Comparison of ENCODE assay signal across 9 cellular contexts in genomic region chr15:56496635-56497034, GRCh38. TPM values are rescaled to one million over a fixed set of nuclear protein-coding genes. Genes with fewer than 3 reads are reported as not detected.
A peak's percentile ranks its signal among the peaks of the same experiment; 100 is the strongest.
DNase-seq lines count a peak whose midpoint lies in the region; ATAC-seq, FAIRE-seq and TF ChIP-seq lines count a peak whose summit lies in the region.
"Had no signal": no experiment of that assay in that cellular context is flagged by ENCODE, and none has a peak within 500 bp of the region (broad histone marks: within the 10 kb centered on the region; RNA-seq: fewer than 3 reads in every experiment).

No MANE protein-coding gene starts in this region.

- H3K9ac ChIP-seq in kidney (ENCODE audit: low read length in 2 of 2): no peak overlapping the region

- peaks cover 16% of the 10 kb centered on the region for H3K27me3 ChIP-seq in CD4-positive, CD25-positive, alpha-beta regulatory T cell (ENCODE audit: control insufficient read depth, insufficient read depth, low read length)
- H3K27me3 ChIP-seq in breast epithelium (no peaks in the 10 kb centered on the region), suprapubic skin (no peaks in the 10 kb centered on the region)
- H3K27me3 ChIP-seq: SJSA1 had no signal

- no peak overlapping the region for H3K27ac ChIP-seq in CD4-positive, CD25-positive, alpha-beta regulatory T cell (ENCODE audit: insufficient read depth, low read length, poor library complexity, severe bottlenecking)
- H3K27ac ChIP-seq in KOPT-K1 (ENCODE audit: low read depth, low read length, poor library complexity, severe bottlenecking): peak overlapping the region; percentile 59
- no peak overlapping the region for H3K27ac ChIP-seq in breast epithelium
- H3K27ac ChIP-seq in kidney (ENCODE audit: low read depth in 2 of 2, low read length in 2 of 2): no peak overlapping the region
- H3K27ac ChIP-seq in suprapubic skin: no peak overlapping the region
- H3K27ac ChIP-seq: SJSA1 had no signal

- no peaks in the 10 kb centered on the region for H3K9me3 ChIP-seq in CD4-positive, CD25-positive, alpha-beta regulatory T cell (ENCODE audit: control insufficient read depth in 2 of 2, low read length in 2 of 2)
- H3K9me3 ChIP-seq in KOPT-K1 (ENCODE audit: insufficient read depth, low read length, poor library complexity, severe bottlenecking) (peaks cover 35% of the 10 kb centered on the region), breast epithelium (no peaks in the 10 kb centered on the region), kidney (ENCODE audit: control insufficient read depth in 1 of 2, low read length in 2 of 2) (no peaks in the 10 kb centered on the region), suprapubic skin (no peaks in the 10 kb centered on the region)
- H3K9me3 ChIP-seq: SJSA1 had no signal

- 23% methylated on average over 7 of the region's 7 CpGs for WGBS in suprapubic skin

- no peaks in the 10 kb centered on the region for H3K36me3 Mint-ChIP-seq in CD4-positive, CD25-positive, alpha-beta regulatory T cell

- intact Hi-C loops in breast epithelium (cut with DNase I; ENCODE audit: low total_unique reads): no loop called here
- intact Hi-C loops in kidney (cut with DNase I): no loop called here

- no peak overlapping the region for H3K27ac Mint-ChIP-seq in CD4-positive, CD25-positive, alpha-beta regulatory T cell

- TF ChIP-seq POLR2A in breast epithelium (IDR thresholded peaks at IDR 0.05): no peak
- TF ChIP-seq POLR2A in suprapubic skin (IDR thresholded peaks at IDR 0.05): no peak

- H3K4me3 ChIP-seq in CD4-positive, CD25-positive, alpha-beta regulatory T cell (ENCODE audit: low read depth, low read length): no peak overlapping the region
- peak overlapping the region in 1 of 3 donors; percentile 42 for H3K4me3 ChIP-seq in breast epithelium
- H3K4me3 ChIP-seq in kidney (ENCODE audit: low read length in 2 of 2): peak overlapping the region; percentile 27 to 36
- H3K4me3 ChIP-seq in suprapubic skin: no peak overlapping the region
- H3K4me3 ChIP-seq: SJSA1 had no signal

- H3K36me3 ChIP-seq in CD4-positive, CD25-positive, alpha-beta regulatory T cell (ENCODE audit: control insufficient read depth, insufficient read depth, low read length): no peaks in the 10 kb centered on the region
- H3K36me3 ChIP-seq in KOPT-K1 (ENCODE audit: insufficient read depth, low read length) (no peaks in the 10 kb centered on the region), breast epithelium (no peaks in the 10 kb centered on the region), kidney (ENCODE audit: control insufficient read depth in 1 of 2, insufficient read depth in 2 of 2, low read length in 2 of 2) (no peaks in the 10 kb centered on the region), suprapubic skin (no peaks in the 10 kb centered on the region)
- H3K36me3 ChIP-seq: SJSA1 had no signal

- TF ChIP-seq EP300 in suprapubic skin (IDR thresholded peaks at IDR 0.05): no peak

- H3K4me3 Mint-ChIP-seq in CD4-positive, CD25-positive, alpha-beta regulatory T cell: no peak overlapping the region

- peak in 2 of 3 donors; percentile 29 to 68 for DNase-seq in CD4-positive, CD25-positive, alpha-beta regulatory T cell
- DNase-seq in NOMO-1 treated with dmso at 0.1 percent for 144 hours (lab: John Stamatoyannopoulos, UW; ENCODE audit: unreplicated experiment) (peak; percentile 13), breast epithelium (ENCODE audit: low spot score in 2 of 2) (no peak), kidney (no peak), suprapubic skin (ENCODE audit: low spot score in 2 of 2) (no peak), ecto neural progenitor cell (ENCODE audit: low spot score) (no peak)

- peaks cover 0 to 3% (median 0%) of the 10 kb centered on the region in 7 donors for H3K9me3 Mint-ChIP-seq in CD4-positive, CD25-positive, alpha-beta regulatory T cell

- peaks cover 0 to 5% (median 2%) of the 10 kb centered on the region in 4 donors for H3K4me1 Mint-ChIP-seq in CD4-positive, CD25-positive, alpha-beta regulatory T cell

- no peak for ATAC-seq in CD4-positive, CD25-positive, alpha-beta regulatory T cell (ENCODE audit: low read depth in 2 of 2)
- ATAC-seq in GM19023 (IDR thresholded peaks at IDR 0.05; ENCODE audit: unreplicated experiment): peak; percentile 69

- peak; percentile 34 to 74 (median 60) for TF ChIP-seq CTCF in breast epithelium (IDR thresholded peaks at IDR 0.05)
- TF ChIP-seq CTCF in kidney (IDR thresholded peaks at IDR 0.05; ENCODE audit: borderline replicate concordance, extremely low read depth, insufficient read depth): peak; percentile 67
- peak; percentile 24 to 55 for TF ChIP-seq CTCF in suprapubic skin (IDR thresholded peaks at IDR 0.05)

- no peaks in the 10 kb centered on the region for H3K4me1 ChIP-seq in CD4-positive, CD25-positive, alpha-beta regulatory T cell (ENCODE audit: control insufficient read depth, insufficient read depth, low read length, poor library complexity, severe bottlenecking)
- no peaks in the 10 kb centered on the region for H3K4me1 ChIP-seq in breast epithelium
- H3K4me1 ChIP-seq in kidney (ENCODE audit: control insufficient read depth in 1 of 2, insufficient read depth in 1 of 2, low read depth in 1 of 2, low read length in 2 of 2): no peaks in the 10 kb centered on the region
- peaks cover 6% of the 10 kb centered on the region for H3K4me1 ChIP-seq in suprapubic skin
- H3K4me1 ChIP-seq: SJSA1 had no signal

- FAIRE-seq in kidney (lab: Jason Lieb, UNC): peak; percentile 92

- peaks cover 32% of the 10 kb centered on the region for H3K27me3 Mint-ChIP-seq in CD4-positive, CD25-positive, alpha-beta regulatory T cell

RNA-seq across cellular contexts. Expression of gene MNS1, which starts 31.7 kb away (rescaled TPM):
- total RNA-seq in CD4-positive, CD25-positive, alpha-beta regulatory T cell: not detected
- polyA plus RNA-seq in CD4-positive, CD25-positive, alpha-beta regulatory T cell: not detected
- 1 to 10 TPM; 2.3 to 2.5 (median 2.4) TPM for total RNA-seq in breast epithelium
- total RNA-seq in kidney: 5.6 TPM
- 6.9 TPM for polyA plus RNA-seq in kidney (ENCODE audit: insufficient read depth, low read depth, low replicate concordance)
- 1 to 10 TPM in 1 of 4 donors, under 1 TPM in 1, not detected in 2; 0.23 to 1.6 TPM for total RNA-seq in suprapubic skin

Comparison
In these comparisons a context has a peak if more than half of its experiments do, and no peak if none do; other contexts are left out.
1. DNase-seq: peak in CD4-positive, CD25-positive, alpha-beta regulatory T cell (2 of 3) and NOMO-1 treated with dmso at 0.1 percent for 144 hours (single experiment); none in breast epithelium (0 of 2), kidney (single experiment), suprapubic skin (0 of 2) and ecto neural progenitor cell (single experiment).
2. H3K4me3 ChIP-seq: peak in kidney (2 of 2); none in CD4-positive, CD25-positive, alpha-beta regulatory T cell (single experiment) and suprapubic skin (single experiment).
3. Peak in every context shown above with its lines, with median percentiles within 50 percentile points of each other: CTCF ChIP-seq.